Comparison of ENCODE assay signal across 12 cellular contexts in genomic region chr17:67442787-67443624, GRCh38.
DNase-seq lines count a peak whose midpoint lies in the region; ATAC-seq, FAIRE-seq and TF ChIP-seq lines count a peak whose summit lies in the region.
"Had no signal": no experiment of that assay in that cellular context is flagged by ENCODE, and none has a peak within 500 bp of the region (broad histone marks: within the 10 kb centered on the region; RNA-seq: fewer than 3 reads in every experiment).

No MANE protein-coding gene starts in this region.

- H3K27me3 Mint-ChIP-seq in activated CD4-positive, alpha-beta T cell treated with anti-CD3 and anti-CD28 coated beads, Interleukin-2, amount 10 ng/mL, durations not matched to agents 7 days and 5 days: no peaks in the 10 kb centered on the region
- no peaks in the 10 kb centered on the region for H3K27me3 Mint-ChIP-seq in activated T-cell treated with anti-CD3 and anti-CD28 coated beads, Interleukin-2, amount 50 U/mL, for 72 hours (ENCODE audit: low read depth)
- H3K27me3 Mint-ChIP-seq in stimulated activated naive CD8-positive, alpha-beta T cell treated with anti-CD3 and anti-CD28 coated beads, Interleukin-15, Interleukin-2, amounts not matched to agents 100 ng/mL and 50 ng/mL, for 24 hours: no peaks in the 10 kb centered on the region

- no peak overlapping the region for H3K4me3 ChIP-seq in kidney (ENCODE audit: low read length in 2 of 2)
- H3K4me3 ChIP-seq: K562, thoracic aorta had no signal

- DNase-seq in activated CD4-positive, alpha-beta T cell treated with anti-CD3 and anti-CD28 coated beads, Interleukin-2, amount 10 ng/mL, durations not matched to agents 7 days and 5 days: no peak
- no peak for DNase-seq in activated CD4-positive, alpha-beta T cell treated with anti-CD3 and anti-CD28 coated beads, Interleukin-2, amount 50 U/mL, for 48 hours
- DNase-seq in activated T-cell treated with anti-CD3 and anti-CD28 coated beads, Interleukin-2, amount 50 U/mL, for 72 hours: no peak
- DNase-seq in kidney (no peak), NCI-H146 treated with DMSO at 0.1 percent for 48 hours (lab: John Stamatoyannopoulos, UW; ENCODE audit: unreplicated experiment) (no peak), dedifferentiated amniotic fluid mesenchymal stem cell (ENCODE audit: extremely low spot score) (no peak)
- DNase-seq: activated effector memory CD4-positive, alpha-beta T cell treated with Interleukin-2 at 50 U/mL for 16 hours; NCI-H446 had no signal

- CTCF ChIA-PET in activated CD4-positive, alpha-beta T cell treated with anti-CD3 and anti-CD28 coated beads, Interleukin-2, amount 10 ng/mL, durations not matched to agents 7 days and 5 days (lab: Charles Lee): interaction anchor here (0.7 to 2.1 kb wide), 4 partner anchors 10 to 815 kb away, joined by 3 to 11 read pairs (median 5); no protein-coding TSS in a partner anchor

- no peak overlapping the region for H3K9ac ChIP-seq in kidney (ENCODE audit: low read length in 2 of 2)

- no peaks in the 10 kb centered on the region for H3K9me3 ChIP-seq in kidney (ENCODE audit: control insufficient read depth in 1 of 2, low read length in 2 of 2)
- H3K9me3 ChIP-seq: thoracic aorta had no signal

- peak overlapping the region; percentile 82 for H3K27ac Mint-ChIP-seq in activated CD4-positive, alpha-beta T cell treated with anti-CD3 and anti-CD28 coated beads, Interleukin-2, amount 10 ng/mL, durations not matched to agents 7 days and 5 days
- peak overlapping the region; percentile 71 for H3K27ac Mint-ChIP-seq in activated T-cell treated with anti-CD3 and anti-CD28 coated beads, Interleukin-2, amount 50 U/mL, for 72 hours
- peak overlapping the region; percentile 72 for H3K27ac Mint-ChIP-seq in stimulated activated naive CD8-positive, alpha-beta T cell treated with anti-CD3 and anti-CD28 coated beads, Interleukin-15, Interleukin-2, amounts not matched to agents 100 ng/mL and 50 ng/mL, for 24 hours

- FAIRE-seq in kidney (lab: Jason Lieb, UNC): no peak
- FAIRE-seq: K562 had no signal

- no peaks in the 10 kb centered on the region for H3K9me3 Mint-ChIP-seq in activated CD4-positive, alpha-beta T cell treated with anti-CD3 and anti-CD28 coated beads, Interleukin-2, amount 10 ng/mL, durations not matched to agents 7 days and 5 days
- H3K9me3 Mint-ChIP-seq in activated T-cell treated with anti-CD3 and anti-CD28 coated beads, Interleukin-2, amount 50 U/mL, for 72 hours: no peaks in the 10 kb centered on the region
- H3K9me3 Mint-ChIP-seq in stimulated activated naive CD8-positive, alpha-beta T cell treated with anti-CD3 and anti-CD28 coated beads, Interleukin-15, Interleukin-2, amounts not matched to agents 100 ng/mL and 50 ng/mL, for 24 hours: no peaks in the 10 kb centered on the region

- peak overlapping the region; percentile 32 to 67 for H3K27ac ChIP-seq in kidney (ENCODE audit: low read depth in 2 of 2, low read length in 2 of 2)
- H3K27ac ChIP-seq: thoracic aorta had no signal

- POLR2A ChIA-PET in activated CD4-positive, alpha-beta T cell treated with anti-CD3 and anti-CD28 coated beads, Interleukin-2, amount 10 ng/mL, durations not matched to agents 7 days and 5 days (lab: Charles Lee): no interaction called here

- no peaks in the 10 kb centered on the region for H3K36me3 ChIP-seq in kidney (ENCODE audit: control insufficient read depth in 1 of 2, insufficient read depth in 2 of 2, low read length in 2 of 2)
- H3K36me3 ChIP-seq: thoracic aorta had no signal

- peaks cover 20% of the 10 kb centered on the region for H3K36me3 Mint-ChIP-seq in activated CD4-positive, alpha-beta T cell treated with anti-CD3 and anti-CD28 coated beads, Interleukin-2, amount 10 ng/mL, durations not matched to agents 7 days and 5 days (ENCODE audit: low read depth)
- no peaks in the 10 kb centered on the region for H3K36me3 Mint-ChIP-seq in activated T-cell treated with anti-CD3 and anti-CD28 coated beads, Interleukin-2, amount 50 U/mL, for 72 hours (ENCODE audit: insufficient read depth in 2 of 2)
- H3K36me3 Mint-ChIP-seq in stimulated activated naive CD8-positive, alpha-beta T cell treated with anti-CD3 and anti-CD28 coated beads, Interleukin-15, Interleukin-2, amounts not matched to agents 100 ng/mL and 50 ng/mL, for 24 hours (ENCODE audit: low read depth): no peaks in the 10 kb centered on the region

- intact Hi-C loops in kidney (cut with DNase I): no loop called here

- ATAC-seq in activated T-cell treated with anti-CD3 and anti-CD28 coated beads, Interleukin-2, amount 50 U/mL, for 72 hours (replicated peaks in 1 of 2): no peak
- no peak for ATAC-seq in GM21529 (IDR thresholded peaks at IDR 0.05; ENCODE audit: unreplicated experiment)
- ATAC-seq: K562 had no signal

- H3K4me3 Mint-ChIP-seq in activated CD4-positive, alpha-beta T cell treated with anti-CD3 and anti-CD28 coated beads, Interleukin-2, amount 10 ng/mL, durations not matched to agents 7 days and 5 days: no peak overlapping the region
- peak overlapping the region; percentile 4 to 50 for H3K4me3 Mint-ChIP-seq in activated T-cell treated with anti-CD3 and anti-CD28 coated beads, Interleukin-2, amount 50 U/mL, for 72 hours
- no peak overlapping the region for H3K4me3 Mint-ChIP-seq in stimulated activated naive CD8-positive, alpha-beta T cell treated with anti-CD3 and anti-CD28 coated beads, Interleukin-15, Interleukin-2, amounts not matched to agents 100 ng/mL and 50 ng/mL, for 24 hours

- H3K4me1 Mint-ChIP-seq in activated CD4-positive, alpha-beta T cell treated with anti-CD3 and anti-CD28 coated beads, Interleukin-2, amount 10 ng/mL, durations not matched to agents 7 days and 5 days: peaks cover 72% of the 10 kb centered on the region
- peaks cover 85% of the 10 kb centered on the region for H3K4me1 Mint-ChIP-seq in activated T-cell treated with anti-CD3 and anti-CD28 coated beads, Interleukin-2, amount 50 U/mL, for 72 hours (ENCODE audit: low read depth)
- peaks cover 82% of the 10 kb centered on the region for H3K4me1 Mint-ChIP-seq in stimulated activated naive CD8-positive, alpha-beta T cell treated with anti-CD3 and anti-CD28 coated beads, Interleukin-15, Interleukin-2, amounts not matched to agents 100 ng/mL and 50 ng/mL, for 24 hours (ENCODE audit: low read depth)

- peaks cover 0 to 4% of the 10 kb centered on the region in 2 donors for H3K4me1 ChIP-seq in kidney (ENCODE audit: control insufficient read depth in 1 of 2, insufficient read depth in 1 of 2, low read depth in 1 of 2, low read length in 2 of 2)

- no peak for TF ChIP-seq CTCF in kidney (IDR thresholded peaks at IDR 0.05; ENCODE audit: borderline replicate concordance, extremely low read depth, insufficient read depth)

Comparison
In these comparisons a context has a peak if more than half of its experiments do, and no peak if none do; other contexts are left out.
1. H3K4me3 Mint-ChIP-seq: peak in activated T-cell treated with anti-CD3 and anti-CD28 coated beads, Interleukin-2, amount 50 U/mL, for 72 hours (2 of 2); none in activated CD4-positive, alpha-beta T cell treated with anti-CD3 and anti-CD28 coated beads, Interleukin-2, amount 10 ng/mL, durations not matched to agents 7 days and 5 days (single experiment) and stimulated activated naive CD8-positive, alpha-beta T cell treated with anti-CD3 and anti-CD28 coated beads, Interleukin-15, Interleukin-2, amounts not matched to agents 100 ng/mL and 50 ng/mL, for 24 hours (single experiment).
2. Peak in every context shown above with its lines, with median percentiles within 50 percentile points of each other: H3K27ac Mint-ChIP-seq.